8 cellular contexts compared by ENCODE assay signal in genomic region chr2:136423516-136423996, GRCh38.
DNase-seq lines count a peak whose midpoint lies in the region; ATAC-seq and TF ChIP-seq lines count a peak whose summit lies in the region.

No MANE protein-coding gene starts in this region.

- H4K20me1 ChIP-seq in DOHH2 (ENCODE audit: control insufficient read depth, insufficient read depth, low read depth, low read length) (no peaks in the 10 kb centered on the region), osteoblast (ENCODE audit: insufficient read depth, low read length) (no peaks in the 10 kb centered on the region)

- H3K36me3 ChIP-seq in DOHH2 (ENCODE audit: control insufficient read depth, low read length) (no peaks in the 10 kb centered on the region), osteoblast (ENCODE audit: insufficient read depth, low read length) (no peaks in the 10 kb centered on the region), testis (ENCODE audit: low read depth, missing control alignments) (no peaks in the 10 kb centered on the region)

- WGBS in testis, 2 donors, result 1 to 2% methylated on average over 15 to 27 of the region's 27 CpGs

- H3K27ac ChIP-seq in DOHH2 (ENCODE audit: low read depth, low read length), result no peak overlapping the region
- no peak overlapping the region for H3K27ac ChIP-seq in osteoblast (ENCODE audit: low read depth, low read length)
- no peak overlapping the region for H3K27ac ChIP-seq in testis

- peak overlapping the region; percentile 91 for H2AFZ ChIP-seq in osteoblast (ENCODE audit: low read length)

- peaks cover 37% of the 10 kb centered on the region for H3K27me3 ChIP-seq in DOHH2 (ENCODE audit: control insufficient read depth, low read length)
- H3K27me3 ChIP-seq in osteoblast (ENCODE audit: insufficient read depth, low read length), result peaks cover 5% of the 10 kb centered on the region
- no peaks in the 10 kb centered on the region for H3K27me3 ChIP-seq in testis

- intact Hi-C loops in testis (cut with DNase I; ENCODE audit: low total_unique reads), result no loop called here

- H3F3A ChIP-seq in DOHH2 (ENCODE audit: control insufficient read depth, insufficient read depth), result no peaks in the 10 kb centered on the region

- H3K9me3 ChIP-seq in DOHH2 (ENCODE audit: control insufficient read depth, insufficient read depth, low read length) (no peaks in the 10 kb centered on the region), osteoblast (ENCODE audit: low read depth, low read length) (no peaks in the 10 kb centered on the region), testis (no peaks in the 10 kb centered on the region)

- H3K4me3 ChIP-seq in DOHH2 (ENCODE audit: low read length), result peak overlapping the region; percentile 70
- peak overlapping the region; percentile 68 for H3K4me3 ChIP-seq in osteoblast (ENCODE audit: insufficient read depth, low read length)
- H3K4me3 ChIP-seq in testis, result peak overlapping the region; percentile 24 to 51

- peak; percentile 81 for DNase-seq in KBM-7
- peak; percentile 82 for DNase-seq in RPMI8226
- DNase-seq in activated effector memory CD4-positive, alpha-beta T cell treated with Interleukin-2 at 50 U/mL for 16 hours, result peak; percentile 70
- peak; percentile 82 for DNase-seq in germinal center (ENCODE audit: low spot score)
- DNase-seq in osteoblast (ENCODE audit: insufficient read length, low spot score, missing footprints), result peak; percentile 86
- peak; percentile 86 for DNase-seq in testis

- TF ChIP-seq POLR2A in testis (IDR thresholded peaks at IDR 0.05), result no peak

- peaks cover 15% of the 10 kb centered on the region for H3K4me1 ChIP-seq in DOHH2 (ENCODE audit: control insufficient read depth, low read length)
- H3K4me1 ChIP-seq in osteoblast (ENCODE audit: insufficient read depth, low read length), result no peaks in the 10 kb centered on the region
- no peaks in the 10 kb centered on the region for H3K4me1 ChIP-seq in testis

- H3K79me2 ChIP-seq in DOHH2 (ENCODE audit: control insufficient read depth, low read length), result no peaks in the 10 kb centered on the region
- no peaks in the 10 kb centered on the region for H3K79me2 ChIP-seq in osteoblast (ENCODE audit: insufficient read depth, low read length)

- H3K9me2 ChIP-seq in DOHH2 (replicated peaks; ENCODE audit: control insufficient read depth, low read length), result no peaks in the 10 kb centered on the region

- in situ Hi-C loops in KBM-7 (cut with MboI; ENCODE audit: low pct_unique_long_range_greater_than_20kb, low sequenced_read_pairs), result no loop called here

- TF ChIP-seq CTCF in DOHH2 (IDR thresholded peaks at IDR 0.05; ENCODE audit: low read depth, low read length, poor library complexity, severe bottlenecking), result peak; percentile 91
- peak; percentile 72 for TF ChIP-seq CTCF in osteoblast (IDR thresholded peaks at IDR 0.05; ENCODE audit: extremely low read depth, low read depth, low read length)
- TF ChIP-seq CTCF in testis (IDR thresholded peaks at IDR 0.05), result peak; percentile 64 to 85 (median 76)

- ATAC-seq in GM21786 (IDR thresholded peaks at IDR 0.05; ENCODE audit: unreplicated experiment), result peak; percentile 99

- peak overlapping the region; percentile 72 for H3K4me2 ChIP-seq in DOHH2 (ENCODE audit: low read length)
- H3K4me2 ChIP-seq in osteoblast (ENCODE audit: insufficient read depth, low read length), result peak overlapping the region; percentile 86
